ENCODE assay signal across 23 cellular contexts in the genomic region with DNA sequence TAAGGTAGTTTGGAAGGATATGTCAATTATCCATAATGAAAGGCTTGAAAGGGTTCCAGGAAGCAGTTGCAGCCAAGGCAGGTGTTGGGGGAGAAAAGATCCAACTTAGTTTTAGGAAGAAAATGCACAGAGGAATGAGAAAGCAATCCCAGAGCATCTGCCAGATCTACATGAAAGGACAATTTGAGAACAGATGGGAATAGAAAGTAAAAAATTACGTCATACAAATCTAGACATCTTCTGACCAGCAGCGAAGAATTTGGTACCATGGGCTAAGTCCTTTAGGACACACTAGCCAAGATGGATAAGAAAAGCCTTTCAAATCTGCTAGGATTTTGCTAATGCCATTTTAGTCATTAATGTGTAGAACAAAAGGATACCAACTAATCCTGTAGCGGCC.
"Had no signal": no experiment of that assay in that cellular context is flagged by ENCODE, and none has a peak within 500 bp of the region (broad histone marks: within the 10 kb centered on the region; RNA-seq: fewer than 3 reads in every experiment).

No MANE protein-coding gene starts in this region.

- H3K9me3 ChIP-seq: SJSA1 had no signal

- H3K27me3 ChIP-seq: SJSA1 had no signal

- DNase-seq: IMR-90, Karpas-422, KG1, MM.1S, MV-4-11, NCI-H1048, NCI-H1105, NCI-H1417, NCI-H1436 treated with DMSO at 0.1 percent for 48 hours, NCI-H1694, NCI-H187 treated with DMSO at 0.1 percent for 48 hours, NCI-H2029 treated with DMSO at 0.1 percent for 48 hours, NCI-H2171 treated with DMSO at 0.1 percent for 48 hours, NCI-H345, NCI-H446 treated with DMSO at 0.1 percent for 48 hours, NCI-H510A treated with DMSO at 0.1 percent for 48 hours, NCI-H526, Right ventricle myocardium superior, RPMI8226, SIG-M5 had no signal

- H3K27ac ChIP-seq: SJSA1, SK-N-MC had no signal

- H3K4me3 ChIP-seq: SJSA1, SK-N-MC had no signal

- H3K36me3 ChIP-seq: SJSA1 had no signal

- FAIRE-seq: RCC 7860 had no signal

- H3K4me1 ChIP-seq: SJSA1 had no signal
